Comparison of ENCODE assay signal across 8 cellular contexts in the genomic region with DNA sequence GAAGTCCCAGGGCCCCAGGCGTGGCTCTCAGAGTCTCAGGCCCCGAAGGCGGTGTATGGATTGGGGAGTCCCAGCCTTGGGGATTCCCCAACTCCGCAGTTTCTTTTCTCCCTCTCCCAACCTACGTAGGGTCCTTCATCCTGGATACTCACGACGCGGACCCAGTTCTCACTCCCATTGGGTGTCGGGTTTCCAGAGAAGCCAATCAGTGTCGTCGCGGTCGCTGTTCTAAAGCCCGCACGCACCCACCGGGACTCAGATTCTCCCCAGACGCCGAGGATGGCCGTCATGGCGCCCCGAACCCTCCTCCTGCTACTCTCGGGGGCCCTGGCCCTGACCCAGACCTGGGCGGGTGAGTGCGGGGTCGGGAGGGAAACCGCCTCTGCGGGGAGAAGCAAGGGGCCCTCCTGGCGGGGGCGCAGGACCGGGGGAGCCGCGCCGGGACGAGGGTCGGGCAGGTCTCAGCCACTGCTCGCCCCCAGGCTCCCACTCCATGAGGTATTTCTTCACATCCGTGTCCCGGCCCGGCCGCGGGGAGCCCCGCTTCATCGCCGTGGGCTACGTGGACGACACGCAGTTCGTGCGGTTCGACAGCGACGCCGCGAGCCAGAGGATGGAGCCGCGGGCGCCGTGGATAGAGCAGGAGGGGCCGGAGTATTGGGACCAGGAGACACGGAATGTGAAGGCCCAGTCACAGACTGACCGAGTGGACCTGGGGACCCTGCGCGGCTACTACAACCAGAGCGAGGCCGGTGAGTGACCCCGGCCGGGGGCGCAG. TPM values are rescaled to one million over a fixed set of nuclear protein-coding genes. Genes with fewer than 3 reads are reported as not detected.
A peak's percentile ranks its signal among the peaks of the same experiment; 100 is the strongest.
DNase-seq lines count a peak whose midpoint lies in the region; ATAC-seq and TF ChIP-seq lines count a peak whose summit lies in the region.

TSS of gene HLA-A (plus strand) at position 258 of the 778 bp plus-strand sequence. CDS start at position 280, 22 bp downstream.

- peaks cover 3 to 58% (median 17%) of the 10 kb centered on the region in 6 donors for H3K4me1 ChIP-seq in spleen

- peak within 1 kb of the TSS; percentile 39 to 79 (median 56) for H3K4me3 ChIP-seq in spleen

- peak within 1 kb of the TSS; percentile 63 to 96 (median 92) for H3K27ac ChIP-seq in spleen

- H3K27me3 ChIP-seq in spleen (replicated peaks in 1 of 7) = no peaks in the 10 kb centered on the region

- peak; percentile 88 to 95 (median 92) for TF ChIP-seq POLR2A in spleen (IDR thresholded peaks at IDR 0.05)

- H3K9me3 ChIP-seq in spleen = no peaks in the 10 kb centered on the region

- intact Hi-C loops in spleen (cut with DNase I; ENCODE audit: low total_unique reads) = loop anchor here (10.0 kb wide), 1 partner anchor 58 kb away; no protein-coding TSS in a partner anchor

- WGBS in spleen, 5 donors = 0% methylated on average over 33 to 68 of the region's 68 CpGs

- ATAC-seq in GM19023 (IDR thresholded peaks at IDR 0.05; ENCODE audit: unreplicated experiment) = peak; percentile 90
- peak; percentile 94 for ATAC-seq in HG03196 (IDR thresholded peaks at IDR 0.05; ENCODE audit: unreplicated experiment)

- peak; percentile 94 for DNase-seq in AG08396 (ENCODE audit: low spot score)
- DNase-seq in NCI-H345 (lab: John Stamatoyannopoulos, UW) = peak; percentile 92
- DNase-seq in activated CD4-positive, CD25-positive, alpha-beta regulatory T cell treated with anti-CD3 and anti-CD28 coated beads, Interleukin-2, amount 50 U/mL, for 16 hours (ENCODE audit: low read depth, low spot score) = peak; percentile 90
- peak; percentile 95 for DNase-seq in central memory CD4-positive, alpha-beta T cell
- peak; percentile 87 for DNase-seq in inferior parietal cortex (ENCODE audit: extremely low spot score)
- peak; percentile 94 for DNase-seq in spleen

- peaks cover 0 to 42% (median 5%) of the 10 kb centered on the region in 6 donors for H3K36me3 ChIP-seq in spleen

- no peak for TF ChIP-seq CTCF in spleen (IDR thresholded peaks at IDR 0.05 in 8 of 11, conservative IDR thresholded peaks at IDR 0.05 in 3 of 11)

RNA-seq across cellular contexts. Expression of gene HLA-A, which starts in this region (rescaled TPM):
- total RNA-seq in spleen = 1,000 to 10,000 TPM; 1,154 to 1,886 (median 1,537) TPM
- 1,000 to 10,000 TPM; 1,280 to 1,749 (median 1,625) TPM for polyA plus RNA-seq in spleen

Comparison
In these comparisons a context has a peak if more than half of its experiments do, and no peak if none do; other contexts are left out.
1. Peak in every context shown above with its lines: DNase-seq, ATAC-seq, H3K4me3 ChIP-seq and H3K27ac ChIP-seq.